Comparison of ENCODE assay signal across 1 cellular context in genomic region chr2:86204458-86204857, GRCh38.
TF ChIP-seq lines count a peak whose summit lies in the region.

No MANE protein-coding gene starts in this region.

TF ChIP-seq in K562, 482 proteins besides CTCF, POLR2A, EP300 and RAD21 (continued from another document and continues in another):
- TF ChIP-seq, protein P1, sequence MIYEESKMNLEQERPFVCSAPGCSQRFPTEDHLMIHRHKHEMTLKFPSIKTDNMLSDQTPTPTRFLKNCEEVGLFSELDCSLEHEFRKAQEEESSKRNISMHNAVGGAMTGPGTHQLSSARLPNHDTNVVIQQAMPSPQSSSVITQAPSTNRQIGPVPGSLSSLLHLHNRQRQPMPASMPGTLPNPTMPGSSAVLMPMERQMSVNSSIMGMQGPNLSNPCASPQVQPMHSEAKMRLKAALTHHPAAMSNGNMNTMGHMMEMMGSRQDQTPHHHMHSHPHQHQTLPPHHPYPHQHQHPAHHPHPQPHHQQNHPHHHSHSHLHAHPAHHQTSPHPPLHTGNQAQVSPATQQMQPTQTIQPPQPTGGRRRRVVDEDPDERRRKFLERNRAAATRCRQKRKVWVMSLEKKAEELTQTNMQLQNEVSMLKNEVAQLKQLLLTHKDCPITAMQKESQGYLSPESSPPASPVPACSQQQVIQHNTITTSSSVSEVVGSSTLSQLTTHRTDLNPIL (CRISPR knock-in tag; IDR thresholded peaks at IDR 0.05): no peak
- TF ChIP-seq PREB (CRISPR knock-in tag; IDR thresholded peaks at IDR 0.05) (no peak), MEIS2 (IDR thresholded peaks at IDR 0.05; ENCODE audit: partially characterized antibody) (peak; percentile 19), HDAC3 (IDR thresholded peaks at IDR 0.05; ENCODE audit: borderline replicate concordance, partially characterized antibody) (peak; percentile 11), TGIF2 (CRISPR knock-in tag; IDR thresholded peaks at IDR 0.05) (no peak), ZNF224 (CRISPR knock-in tag; IDR thresholded peaks at IDR 0.05) (no peak), EGR1 (conservative IDR thresholded peaks at IDR 0.05) (no peak), LEF1 (IDR thresholded peaks at IDR 0.05) (no peak), ZNF436 (CRISPR knock-in tag; IDR thresholded peaks at IDR 0.05) (no peak), ZFPM2 (CRISPR knock-in tag; IDR thresholded peaks at IDR 0.05) (no peak), MEF2A (IDR thresholded peaks at IDR 0.05; ENCODE audit: control insufficient read depth, low read depth, low read length) (no peak), ZNF134 (CRISPR knock-in tag; conservative IDR thresholded peaks at IDR 0.05) (no peak), LARP7 (IDR thresholded peaks at IDR 0.05) (no peak), SMARCE1 (IDR thresholded peaks at IDR 0.05) (peak; percentile 67), CHD2 (IDR thresholded peaks at IDR 0.05; ENCODE audit: low read depth, low read length) (no peak), POLR2G (IDR thresholded peaks at IDR 0.05; ENCODE audit: low read depth, low read length) (no peak), TAF9B (IDR thresholded peaks at IDR 0.05; ENCODE audit: partially characterized antibody) (no peak), ZNF445 (CRISPR knock-in tag; IDR thresholded peaks at IDR 0.05; ENCODE audit: low read depth) (no peak), ERF (CRISPR knock-in tag; IDR thresholded peaks at IDR 0.05) (no peak), ARID1B (IDR thresholded peaks at IDR 0.05) (peak; percentile 86), ID3 (CRISPR knock-in tag; IDR thresholded peaks at IDR 0.05) (no peak), ID3 (tag; IDR thresholded peaks at IDR 0.05) (no peak), SMAD2 (IDR thresholded peaks at IDR 0.05; ENCODE audit: low read depth, low read length) (no peak), RFX7 (CRISPR knock-in tag; IDR thresholded peaks at IDR 0.05) (no peak), ZHX1 (conservative IDR thresholded peaks at IDR 0.05; ENCODE audit: low read length) (no peak), ZNF217 (CRISPR knock-in tag; IDR thresholded peaks at IDR 0.05) (no peak), NR4A1 (CRISPR knock-in tag; IDR thresholded peaks at IDR 0.05) (no peak), NR4A1 (tag; IDR thresholded peaks at IDR 0.05) (no peak), GABPB1 (CRISPR knock-in tag; IDR thresholded peaks at IDR 0.05) (no peak), ZNF318 (IDR thresholded peaks at IDR 0.05; ENCODE audit: borderline replicate concordance in 1 of 2, low read depth in 1 of 2) (no peak), MED1 (CRISPR knock-in tag; IDR thresholded peaks at IDR 0.05; ENCODE audit: borderline replicate concordance) (no peak), CBFB (CRISPR knock-in tag; IDR thresholded peaks at IDR 0.05) (no peak), FOXO4 (CRISPR knock-in tag; IDR thresholded peaks at IDR 0.05) (no peak), ZFP36 (IDR thresholded peaks at IDR 0.05; ENCODE audit: low read depth, low read length, partially characterized antibody) (peak; percentile 25), TFAM (CRISPR knock-in tag; conservative IDR thresholded peaks at IDR 0.05) (no peak), RBM14 (IDR thresholded peaks at IDR 0.05; ENCODE audit: borderline replicate concordance, insufficient read depth, low read depth, low read length) (no peak), BRF1 (IDR thresholded peaks at IDR 0.05; ENCODE audit: borderline replicate concordance, extremely low read depth, insufficient read length) (no peak), ILK (tag; IDR thresholded peaks at IDR 0.05; ENCODE audit: borderline replicate concordance, low read depth) (no peak), U2AF2 (optimal IDR thresholded peaks at IDR 0.05; ENCODE audit: low read depth, low read length) (no peak), THAP7 (CRISPR knock-in tag; IDR thresholded peaks at IDR 0.05) (no peak), SFPQ (IDR thresholded peaks at IDR 0.05; ENCODE audit: low read depth, low read length) (no peak), ZNF124 (CRISPR knock-in tag; IDR thresholded peaks at IDR 0.05) (no peak)
- TF ChIP-seq, protein P2, sequence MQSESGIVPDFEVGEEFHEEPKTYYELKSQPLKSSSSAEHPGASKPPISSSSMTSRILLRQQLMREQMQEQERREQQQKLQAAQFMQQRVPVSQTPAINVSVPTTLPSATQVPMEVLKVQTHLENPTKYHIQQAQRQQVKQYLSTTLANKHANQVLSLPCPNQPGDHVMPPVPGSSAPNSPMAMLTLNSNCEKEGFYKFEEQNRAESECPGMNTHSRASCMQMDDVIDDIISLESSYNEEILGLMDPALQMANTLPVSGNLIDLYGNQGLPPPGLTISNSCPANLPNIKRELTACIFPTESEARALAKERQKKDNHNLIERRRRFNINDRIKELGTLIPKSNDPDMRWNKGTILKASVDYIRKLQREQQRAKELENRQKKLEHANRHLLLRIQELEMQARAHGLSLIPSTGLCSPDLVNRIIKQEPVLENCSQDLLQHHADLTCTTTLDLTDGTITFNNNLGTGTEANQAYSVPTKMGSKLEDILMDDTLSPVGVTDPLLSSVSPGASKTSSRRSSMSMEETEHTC (IDR thresholded peaks at IDR 0.05): no peak; the same call in 1 of the 2 replicates
